In genomic region chr20:35699127-35699913, GRCh38 we compare ENCODE assay signal across 1 cellular context.
TF ChIP-seq lines count a peak whose summit lies in the region.

Gene NFS1 (minus strand): TSS chr20:35699352. CDS start chr20:35699288, 64 bp downstream.
Gene ROMO1 (plus strand): TSS chr20:35699405. CDS start chr20:35699633, 228 bp downstream.

TF ChIP-seq in WTC11, 78 proteins besides CTCF, POLR2A, EP300 and RAD21 (continued from another document and continues in another):
- TF ChIP-seq ZNF512 (CRISPR knock-in tag; IDR thresholded peaks at IDR 0.05; ENCODE audit: borderline replicate concordance) (no peak), PREB (CRISPR knock-in tag; IDR thresholded peaks at IDR 0.05; ENCODE audit: borderline replicate concordance) (peak; percentile 74; the same call in 1 of the 2 replicates), FOXJ3 (CRISPR knock-in tag; IDR thresholded peaks at IDR 0.05; ENCODE audit: borderline replicate concordance) (no peak), ELF4 (CRISPR knock-in tag; IDR thresholded peaks at IDR 0.05; ENCODE audit: low read depth) (no peak; the same call in 1 of the 2 replicates), GABPB1 (CRISPR knock-in tag; IDR thresholded peaks at IDR 0.05) (peak; percentile 94), CDX4 (CRISPR knock-in tag; IDR thresholded peaks at IDR 0.05; ENCODE audit: borderline replicate concordance) (no peak), SP1 (CRISPR knock-in tag; conservative IDR thresholded peaks at IDR 0.05) (peak; percentile 63), ZNF423 (CRISPR knock-in tag; IDR thresholded peaks at IDR 0.05) (no peak), ZNF138 (CRISPR knock-in tag; conservative IDR thresholded peaks at IDR 0.05) (peak; percentile 89), ZNF121 (CRISPR knock-in tag; IDR thresholded peaks at IDR 0.05) (no peak), JUN (CRISPR knock-in tag; IDR thresholded peaks at IDR 0.05) (0 out of 2 replicates have a peak, but pooled peaks have one; percentile 8), PRDM15 (CRISPR knock-in tag; IDR thresholded peaks at IDR 0.05) (no peak), IRF2 (CRISPR knock-in tag; IDR thresholded peaks at IDR 0.05; ENCODE audit: borderline replicate concordance, low read depth) (no peak), E2F4 (CRISPR knock-in tag; IDR thresholded peaks at IDR 0.05; ENCODE audit: borderline replicate concordance, low read depth) (no peak), ATF6 (CRISPR knock-in tag; IDR thresholded peaks at IDR 0.05) (no peak), RELA (CRISPR knock-in tag; IDR thresholded peaks at IDR 0.05; ENCODE audit: borderline replicate concordance) (no peak), IRF1 (CRISPR knock-in tag; IDR thresholded peaks at IDR 0.05) (no peak), NFATC4 (CRISPR knock-in tag; IDR thresholded peaks at IDR 0.05) (0 out of 2 replicates have a peak, but pooled peaks have one; percentile 34), FOXP1 (CRISPR knock-in tag; IDR thresholded peaks at IDR 0.05; ENCODE audit: borderline replicate concordance) (peak; percentile 43), NR2C2 (CRISPR knock-in tag; IDR thresholded peaks at IDR 0.05) (peak; percentile 99), MYBL2 (CRISPR knock-in tag; IDR thresholded peaks at IDR 0.05) (no peak; the same call in 1 of the 2 replicates), NFE2L1 (CRISPR knock-in tag; IDR thresholded peaks at IDR 0.05) (peak; percentile 74; the same call in 1 of the 2 replicates), NR3C1 (CRISPR knock-in tag; conservative IDR thresholded peaks at IDR 0.05; ENCODE audit: low read depth) (peak; percentile 82; the same call in 1 of the 2 replicates), ZNF671 (CRISPR knock-in tag; IDR thresholded peaks at IDR 0.05) (peak; percentile 53; the same call in 1 of the 2 replicates), GRHL2 (CRISPR knock-in tag; IDR thresholded peaks at IDR 0.05; ENCODE audit: insufficient replicate concordance, severe bottlenecking) (no peak), ETV6 (CRISPR knock-in tag; IDR thresholded peaks at IDR 0.05) (peak; percentile 87; the same call in 1 of the 2 replicates), ZNF396 (CRISPR knock-in tag; IDR thresholded peaks at IDR 0.05; ENCODE audit: borderline replicate concordance) (no peak), USF2 (CRISPR knock-in tag; IDR thresholded peaks at IDR 0.05) (peak; percentile 53; the same call in 1 of the 2 replicates), ZNF416 (CRISPR knock-in tag; IDR thresholded peaks at IDR 0.05) (no peak), ZNF263 (CRISPR knock-in tag; IDR thresholded peaks at IDR 0.05; ENCODE audit: low read depth) (no peak), CREM (CRISPR knock-in tag; IDR thresholded peaks at IDR 0.05) (peak; percentile 87), ATF3 (CRISPR knock-in tag; conservative IDR thresholded peaks at IDR 0.05) (no peak), ZBTB43 (CRISPR knock-in tag; IDR thresholded peaks at IDR 0.05) (peak; percentile 64; the same call in 1 of the 2 replicates), MLX (CRISPR knock-in tag; IDR thresholded peaks at IDR 0.05) (no peak), FOXK1 (CRISPR knock-in tag; IDR thresholded peaks at IDR 0.05) (peak; percentile 86), MAX (CRISPR knock-in tag; IDR thresholded peaks at IDR 0.05) (peak; percentile 87), ZNF281 (CRISPR knock-in tag; IDR thresholded peaks at IDR 0.05) (no peak), TP53 (CRISPR knock-in tag; IDR thresholded peaks at IDR 0.05) (peak; percentile 87), OVOL2 (CRISPR knock-in tag; IDR thresholded peaks at IDR 0.05; ENCODE audit: borderline replicate concordance) (no peak)
